In the genomic region with DNA sequence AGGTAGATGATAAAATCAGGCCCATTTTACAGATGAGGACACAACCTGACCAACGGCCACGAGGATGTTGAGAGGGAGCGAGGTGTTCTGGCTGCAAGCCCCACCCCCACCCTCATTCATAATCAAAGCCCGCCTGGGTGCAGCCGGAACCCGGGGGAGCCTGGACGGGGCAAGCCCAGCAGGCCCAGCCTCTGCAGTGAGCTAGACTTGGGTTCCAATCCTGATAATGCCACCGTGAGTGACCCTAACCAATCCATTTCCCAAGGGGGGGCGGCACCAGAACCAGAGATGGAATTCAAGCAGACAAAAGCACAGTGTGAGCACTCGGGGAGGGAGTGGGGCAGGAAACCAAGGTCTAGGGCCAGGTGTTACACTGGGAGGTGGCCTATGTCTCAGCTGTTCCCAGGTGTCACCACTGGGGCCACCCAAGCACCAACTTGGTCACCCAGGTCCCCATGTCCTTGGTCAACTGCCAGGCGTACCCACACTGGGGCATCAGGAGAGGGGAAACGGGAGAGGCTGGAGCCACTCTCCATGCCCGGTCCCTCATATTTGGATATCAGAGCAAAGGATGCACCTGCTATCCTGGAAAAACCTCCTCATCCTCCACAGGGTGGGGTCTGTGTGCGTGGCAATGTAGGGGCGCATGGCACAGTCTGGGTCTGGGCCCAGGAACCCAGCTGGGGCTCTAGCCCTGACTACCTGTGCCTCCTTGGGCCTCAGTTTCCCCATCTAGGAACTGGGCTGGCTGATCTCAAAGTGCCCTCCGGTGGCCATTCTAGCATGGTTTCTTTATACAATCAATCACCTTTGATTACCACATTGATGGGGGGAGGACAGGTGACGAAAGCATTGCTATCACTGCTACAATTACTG, we compare ENCODE assay signal across 14 cellular contexts. TPM values are rescaled to one million over a fixed set of nuclear protein-coding genes. Genes with fewer than 3 reads are reported as not detected.
DNase-seq lines count a peak whose midpoint lies in the region; ATAC-seq, FAIRE-seq and TF ChIP-seq lines count a peak whose summit lies in the region.
"Had no signal": no experiment of that assay in that cellular context is flagged by ENCODE, and none has a peak within 500 bp of the region (broad histone marks: within the 10 kb centered on the region; RNA-seq: fewer than 3 reads in every experiment).

No MANE protein-coding gene starts in this region.

- H3K4me3 ChIP-seq in kidney (ENCODE audit: low read length in 2 of 2): no peak overlapping the region
- H3K4me3 ChIP-seq in upper lobe of left lung: no peak overlapping the region
- no peak overlapping the region for H3K4me3 ChIP-seq in small intestine (ENCODE audit: low read depth in 1 of 2, low read length in 2 of 2)
- H3K4me3 ChIP-seq: gastroesophageal sphincter, right atrium auricular region had no signal

- no peak for FAIRE-seq in kidney (lab: Jason Lieb, UNC)
- no peak for FAIRE-seq in small intestine (lab: Jason Lieb, UNC)
- FAIRE-seq: islet of Langerhans had no signal

- no peaks in the 10 kb centered on the region for H3K36me3 Mint-ChIP-seq in natural killer cell
- no peaks in the 10 kb centered on the region for H3K36me3 Mint-ChIP-seq in natural killer cell treated with Interleukin-12 subunit alpha and Interleukin-12 subunit beta and Interleukin-15 and Interleukin-18, amount 100 ng/mL, for 72 hours
- no peaks in the 10 kb centered on the region for H3K36me3 Mint-ChIP-seq in immature natural killer cell

- no peak for TF ChIP-seq EP300 in upper lobe of left lung (IDR thresholded peaks at IDR 0.05)

- intact Hi-C loops in natural killer cell (cut with micrococcal nuclease): no loop called here
- intact Hi-C loops in kidney (cut with DNase I): loop anchor here (5.0 to 10.0 kb wide), 2 partner anchors 175 to 247 kb away; no protein-coding TSS in a partner anchor

- TF ChIP-seq POLR2A in upper lobe of left lung (IDR thresholded peaks at IDR 0.05): no peak

- DNase-seq in natural killer cell (peak; percentile 13), RPMI8226 (peak; percentile 63), kidney (peak; percentile 43), upper lobe of left lung (peak; percentile 10 to 44), immature natural killer cell (no peak), H4 (ENCODE audit: low spot score) (no peak), small intestine (no peak)
- DNase-seq in natural killer cell treated with Interleukin-12 subunit alpha and Interleukin-12 subunit beta and Interleukin-15 and Interleukin-18, amount 100 ng/mL, for 72 hours (ENCODE audit: low spot score): no peak
- DNase-seq: effector memory CD8-positive, alpha-beta T cell; NCI-H226; T-helper 9 cell had no signal

- H3K27me3 Mint-ChIP-seq in natural killer cell (ENCODE audit: low read depth in 2 of 2) (no peaks in the 10 kb centered on the region), immature natural killer cell (ENCODE audit: low read depth in 3 of 3) (peaks cover 3 to 5% (median 4%) of the 10 kb centered on the region in 3 donors)
- no peaks in the 10 kb centered on the region for H3K27me3 Mint-ChIP-seq in natural killer cell treated with Interleukin-12 subunit alpha and Interleukin-12 subunit beta and Interleukin-15 and Interleukin-18, amount 100 ng/mL, for 72 hours
- H3K27me3 Mint-ChIP-seq: effector memory CD8-positive, alpha-beta T cell had no signal

- H3K27me3 ChIP-seq in upper lobe of left lung (no peaks in the 10 kb centered on the region), small intestine (ENCODE audit: control insufficient read depth in 2 of 2, insufficient read depth in 2 of 2, low read length in 2 of 2) (no peaks in the 10 kb centered on the region)
- H3K27me3 ChIP-seq: right atrium auricular region had no signal

- no peaks in the 10 kb centered on the region for H3K9me3 Mint-ChIP-seq in natural killer cell
- H3K9me3 Mint-ChIP-seq in natural killer cell treated with Interleukin-12 subunit alpha and Interleukin-12 subunit beta and Interleukin-15 and Interleukin-18, amount 100 ng/mL, for 72 hours: no peaks in the 10 kb centered on the region
- H3K9me3 Mint-ChIP-seq in immature natural killer cell: no peaks in the 10 kb centered on the region
- H3K9me3 Mint-ChIP-seq: effector memory CD8-positive, alpha-beta T cell had no signal

- TF ChIP-seq CTCF in natural killer cell (IDR thresholded peaks at IDR 0.05) (no peak), kidney (IDR thresholded peaks at IDR 0.05; ENCODE audit: borderline replicate concordance, extremely low read depth, insufficient read depth) (peak; percentile 7), upper lobe of left lung (IDR thresholded peaks at IDR 0.05) (no peak)

- H3K27ac Mint-ChIP-seq in natural killer cell (no peak overlapping the region), immature natural killer cell (no peak overlapping the region)
- H3K27ac Mint-ChIP-seq in natural killer cell treated with Interleukin-12 subunit alpha and Interleukin-12 subunit beta and Interleukin-15 and Interleukin-18, amount 100 ng/mL, for 72 hours: no peak overlapping the region

- no peak overlapping the region for H3K9ac ChIP-seq in kidney (ENCODE audit: low read length in 2 of 2)

- H3K4me1 Mint-ChIP-seq in natural killer cell (peaks cover 0 to 10% of the 10 kb centered on the region in 2 donors), immature natural killer cell (peaks cover 0 to 2% of the 10 kb centered on the region in 2 donors)
- H3K4me1 Mint-ChIP-seq in natural killer cell treated with Interleukin-12 subunit alpha and Interleukin-12 subunit beta and Interleukin-15 and Interleukin-18, amount 100 ng/mL, for 72 hours (ENCODE audit: low read depth in 2 of 2): no peaks in the 10 kb centered on the region

- H3K36me3 ChIP-seq in kidney (ENCODE audit: control insufficient read depth in 1 of 2, insufficient read depth in 2 of 2, low read length in 2 of 2) (no peaks in the 10 kb centered on the region), upper lobe of left lung (peaks cover 0 to 6% (median 1%) of the 10 kb centered on the region in 4 donors), small intestine (ENCODE audit: control insufficient read depth in 2 of 2, insufficient read depth in 2 of 2, low read length in 2 of 2) (no peaks in the 10 kb centered on the region)
- H3K36me3 ChIP-seq: gastroesophageal sphincter, right atrium auricular region had no signal

- no peak overlapping the region for H3K4me3 Mint-ChIP-seq in natural killer cell
- H3K4me3 Mint-ChIP-seq in natural killer cell treated with Interleukin-12 subunit alpha and Interleukin-12 subunit beta and Interleukin-15 and Interleukin-18, amount 100 ng/mL, for 72 hours: no peak overlapping the region
- H3K4me3 Mint-ChIP-seq in immature natural killer cell: no peak overlapping the region
- H3K4me3 Mint-ChIP-seq: effector memory CD8-positive, alpha-beta T cell had no signal

- ATAC-seq in natural killer cell (no peak), upper lobe of left lung (ENCODE audit: low FRiP score in 2 of 2) (no peak)
- ATAC-seq in natural killer cell treated with Interleukin-12 subunit alpha and Interleukin-12 subunit beta and Interleukin-15 and Interleukin-18, amount 100 ng/mL, for 72 hours: no peak
- ATAC-seq: effector memory CD8-positive, alpha-beta T cell; gastroesophageal sphincter had no signal

- H3K4me1 ChIP-seq in kidney (ENCODE audit: control insufficient read depth in 1 of 2, insufficient read depth in 1 of 2, low read depth in 1 of 2, low read length in 2 of 2): peaks cover 0 to 10% of the 10 kb centered on the region in 2 donors
- peaks cover 0 to 10% (median 3%) of the 10 kb centered on the region in 4 donors for H3K4me1 ChIP-seq in upper lobe of left lung
- H3K4me1 ChIP-seq in small intestine (ENCODE audit: control insufficient read depth in 2 of 2, insufficient read depth in 1 of 2, low read depth in 1 of 2, low read length in 1 of 2): no peaks in the 10 kb centered on the region

- 83 to 87% methylated on average over 6 to 16 of the region's 17 CpGs for WGBS in upper lobe of left lung, 2 donors
- 67 to 82% (median 73%) methylated on average over 17 of the region's 17 CpGs for WGBS in small intestine, 3 donors

- H3K9me3 ChIP-seq in kidney (ENCODE audit: control insufficient read depth in 1 of 2, low read length in 2 of 2) (no peaks in the 10 kb centered on the region), upper lobe of left lung (no peaks in the 10 kb centered on the region), small intestine (ENCODE audit: control insufficient read depth, low read depth) (no peaks in the 10 kb centered on the region)
- H3K9me3 ChIP-seq: gastroesophageal sphincter, right atrium auricular region had no signal

- H3K27ac ChIP-seq in kidney (ENCODE audit: low read depth in 2 of 2, low read length in 2 of 2) (no peak overlapping the region), upper lobe of left lung (no peak overlapping the region), small intestine (ENCODE audit: low read depth in 1 of 2, low read length in 1 of 2) (no peak overlapping the region)
- H3K27ac ChIP-seq: gastroesophageal sphincter, right atrium auricular region had no signal

RNA-seq across cellular contexts. Expression of gene FAM222A, which starts 58.4 kb away (rescaled TPM):
- total RNA-seq in natural killer cell (1 to 10 TPM; 3.1 to 6.6 (median 4.0) TPM), kidney (3.7 TPM), upper lobe of left lung (1 to 10 TPM; 1.0 to 7.3 (median 3.7) TPM)
- total RNA-seq in natural killer cell treated with Interleukin-12 subunit alpha and Interleukin-12 subunit beta and Interleukin-15 and Interleukin-18, amount 100 ng/mL, for 72 hours: 1 to 10 TPM; 1.2 to 1.8 TPM
- polyA plus RNA-seq in kidney (ENCODE audit: insufficient read depth, low read depth, low replicate concordance) (12.5 TPM), immature natural killer cell (under 1 TPM in 2 of 3 donors, not detected in 1; 0.20 to 0.49 TPM), small intestine (1 to 10 TPM; 1.6 to 7.5 (median 3.4) TPM)
- total RNA-seq in H4 (2014; rRNA removed; shearing (Covaris generic)): 0.68 and 1.2 TPM in 2 replicates

Comparison
In these comparisons a context has a peak if more than half of its experiments do, and no peak if none do; other contexts are left out.
1. DNase-seq: peak in natural killer cell (single experiment), RPMI8226 (single experiment), kidney (single experiment) and upper lobe of left lung (2 of 2); none in natural killer cell treated with Interleukin-12 subunit alpha and Interleukin-12 subunit beta and Interleukin-15 and Interleukin-18, amount 100 ng/mL, for 72 hours (single experiment), immature natural killer cell (0 of 3), H4 (single experiment) and small intestine (single experiment).